In genomic region chr4:864456-865120, GRCh38 we compare ENCODE assay signal across 1 cellular context.
TF ChIP-seq lines count a peak whose summit lies in the region.

No MANE protein-coding gene starts in this region.

TF ChIP-seq in GM12878, 131 proteins besides CTCF, POLR2A, EP300 and RAD21:
- no peak for TF ChIP-seq EZH2 (IDR thresholded peaks at IDR 0.05; ENCODE audit: borderline replicate concordance, control insufficient read depth, low read depth, low read length)
- TF ChIP-seq SREBF2 (IDR thresholded peaks at IDR 0.05; ENCODE audit: low read length) = no peak
